ENCODE assay signal across 8 cellular contexts in the genomic region with DNA sequence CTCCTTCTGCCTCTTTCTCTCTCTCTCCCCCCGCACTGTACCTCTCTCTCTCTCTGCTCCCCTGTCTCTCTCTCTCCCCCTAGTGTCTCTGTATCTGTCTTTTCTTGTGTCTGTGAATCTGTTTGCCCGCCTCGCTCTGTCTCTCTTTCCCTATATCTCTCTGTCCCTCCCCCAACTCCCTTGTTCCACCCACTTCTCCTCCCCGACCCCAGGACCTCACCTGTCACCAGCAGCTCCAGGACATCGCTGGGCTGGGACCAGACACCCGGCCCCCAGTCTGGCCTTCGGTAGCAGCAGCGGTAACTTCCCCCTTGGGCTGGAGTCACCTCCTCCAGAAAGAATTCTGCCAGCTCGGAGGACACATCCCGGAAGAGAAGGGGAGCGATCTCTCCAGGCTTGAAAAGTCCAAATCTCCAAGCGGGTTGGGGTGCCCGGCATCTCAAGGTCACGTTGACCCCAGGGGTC. TPM values are rescaled to one million over a fixed set of nuclear protein-coding genes. Genes with fewer than 3 reads are reported as not detected.
DNase-seq lines count a peak whose midpoint lies in the region; ATAC-seq and TF ChIP-seq lines count a peak whose summit lies in the region.

No MANE protein-coding gene starts in this region.

- no peaks in the 10 kb centered on the region for H3K9me3 Mint-ChIP-seq in activated CD4-positive, alpha-beta memory T cell treated with anti-CD3 and anti-CD28 coated beads for 36 hours

- TF ChIP-seq CTCF in AG04449 (IDR thresholded peaks at IDR 0.05; ENCODE audit: insufficient read depth, low read length, missing control alignments) = peak; percentile 55

- H3K4me3 ChIP-seq in AG04449 (ENCODE audit: low read depth, low read length) = peak overlapping the region; percentile 46
- H3K4me3 ChIP-seq in skeletal muscle satellite cell (ENCODE audit: low read length) = peak overlapping the region; percentile 68

- H3K4me1 ChIP-seq in skeletal muscle satellite cell (ENCODE audit: control insufficient read depth, insufficient read depth, low read length) = peaks cover 12% of the 10 kb centered on the region

- DNase-seq in AG04449 (ENCODE audit: low read depth, low spot score) (no peak), HCEC 1CT (peak; percentile 40), Right ventricle myocardium superior (no peak), 8988T (no peak)
- no peak for DNase-seq in activated CD4-positive, alpha-beta memory T cell treated with anti-CD3 and anti-CD28 coated beads for 36 hours

- H3K27ac Mint-ChIP-seq in activated CD4-positive, alpha-beta memory T cell treated with anti-CD3 and anti-CD28 coated beads for 36 hours = no peak overlapping the region

- H3K9ac ChIP-seq in skeletal muscle satellite cell (ENCODE audit: low read depth, low read length) = peak overlapping the region; percentile 62

- ATAC-seq in Right ventricle myocardium superior (ENCODE audit: poor library complexity) (peak; percentile 56), HG02970 (IDR thresholded peaks at IDR 0.05; ENCODE audit: low FRiP score, unreplicated experiment) (no peak), HG03196 (IDR thresholded peaks at IDR 0.05; ENCODE audit: unreplicated experiment) (no peak)

- peak overlapping the region; percentile 85 for H3K4me2 ChIP-seq in skeletal muscle satellite cell (ENCODE audit: low read length)

- no peaks in the 10 kb centered on the region for H3K36me3 ChIP-seq in skeletal muscle satellite cell (ENCODE audit: insufficient read depth, low read length)

- no peaks in the 10 kb centered on the region for H3K36me3 Mint-ChIP-seq in activated CD4-positive, alpha-beta memory T cell treated with anti-CD3 and anti-CD28 coated beads for 36 hours

- H3K27me3 Mint-ChIP-seq in activated CD4-positive, alpha-beta memory T cell treated with anti-CD3 and anti-CD28 coated beads for 36 hours = peaks cover 11% of the 10 kb centered on the region

- POLR2A ChIA-PET in AG04449 (lab: Yijun Ruan, JAX) = no interaction called here
- POLR2A ChIA-PET in activated CD4-positive, alpha-beta memory T cell treated with anti-CD3 and anti-CD28 coated beads for 36 hours (lab: Charles Lee) = interaction anchor here (1.3 kb wide), 1 partner anchor 12 kb away, joined by 3 read pairs; no protein-coding TSS in a partner anchor

- intact Hi-C loops in activated CD4-positive, alpha-beta memory T cell treated with anti-CD3 and anti-CD28 coated beads for 36 hours (cut with micrococcal nuclease) = no loop called here
- intact Hi-C loops in Right ventricle myocardium superior (cut with DNase I) = no loop called here

- peaks cover 5% of the 10 kb centered on the region for H3K4me1 Mint-ChIP-seq in activated CD4-positive, alpha-beta memory T cell treated with anti-CD3 and anti-CD28 coated beads for 36 hours (ENCODE audit: low read depth)

- CTCF ChIA-PET in AG04449 (lab: Yijun Ruan, JAX) = interaction anchor here (0.6 to 1.9 kb wide), 8 partner anchors 10 to 324 kb away, joined by 3 to 9 read pairs (median 3); no protein-coding TSS in a partner anchor
- CTCF ChIA-PET in activated CD4-positive, alpha-beta memory T cell treated with anti-CD3 and anti-CD28 coated beads for 36 hours (lab: Charles Lee) = interaction anchor here (0.7 to 1.2 kb wide), 3 partner anchors 8 to 355 kb away, joined by 3 read pairs; no protein-coding TSS in a partner anchor

- H3K27me3 ChIP-seq in skeletal muscle satellite cell (ENCODE audit: control insufficient read depth, insufficient read depth, low read length) = no peaks in the 10 kb centered on the region

- peak overlapping the region; percentile 9 for H3K4me3 Mint-ChIP-seq in activated CD4-positive, alpha-beta memory T cell treated with anti-CD3 and anti-CD28 coated beads for 36 hours

- no peaks in the 10 kb centered on the region for H3K9me3 ChIP-seq in skeletal muscle satellite cell (replicated peaks; ENCODE audit: low read length)

RNA-seq across cellular contexts. Expression of a gene that starts 3.9 kb away (rescaled TPM):
- total RNA-seq in activated CD4-positive, alpha-beta memory T cell treated with anti-CD3 and anti-CD28 coated beads for 36 hours = under 1 TPM; 0.29 to 0.59 TPM
- total RNA-seq in Right ventricle myocardium superior = 0.54 TPM
- 0.22 and 0.25 TPM in 2 replicates for total RNA-seq in skeletal muscle satellite cell (2012; rRNA removed)

RNA-seq across cellular contexts. Expression of a gene that starts 6.0 kb away (rescaled TPM):
- 100 to 1,000 TPM; 106 to 113 TPM for total RNA-seq in activated CD4-positive, alpha-beta memory T cell treated with anti-CD3 and anti-CD28 coated beads for 36 hours
- 493 TPM for total RNA-seq in Right ventricle myocardium superior
- 7.4 and 8.1 TPM in 2 replicates for total RNA-seq in skeletal muscle satellite cell (2012; rRNA removed)

RNA-seq across cellular contexts. Expression of a gene that starts 15.5 kb away (rescaled TPM):
- not detected for total RNA-seq in activated CD4-positive, alpha-beta memory T cell treated with anti-CD3 and anti-CD28 coated beads for 36 hours
- total RNA-seq in Right ventricle myocardium superior = not detected
- total RNA-seq in skeletal muscle satellite cell (2012; rRNA removed) = not detected in 2 replicates

RNA-seq across cellular contexts. Expression of a gene that starts 18.8 kb away (rescaled TPM):
- total RNA-seq in activated CD4-positive, alpha-beta memory T cell treated with anti-CD3 and anti-CD28 coated beads for 36 hours = 10 to 100 TPM; 27.1 to 31.6 TPM
- 9.4 TPM for total RNA-seq in Right ventricle myocardium superior
- 10.7 and 17.2 TPM in 2 replicates for total RNA-seq in skeletal muscle satellite cell (2012; rRNA removed)

RNA-seq across cellular contexts. Expression of a gene that starts 18.9 kb away (rescaled TPM):
- 10 to 100 TPM; 74.4 to 74.6 TPM for total RNA-seq in activated CD4-positive, alpha-beta memory T cell treated with anti-CD3 and anti-CD28 coated beads for 36 hours
- 39.9 TPM for total RNA-seq in Right ventricle myocardium superior
- 52.2 and 52.4 TPM in 2 replicates for total RNA-seq in skeletal muscle satellite cell (2012; rRNA removed)
